Comparison of ENCODE assay signal across 8 cellular contexts in genomic region chr16:17529982-17530760, GRCh38. TPM values are rescaled to one million over a fixed set of nuclear protein-coding genes. Genes with fewer than 3 reads are reported as not detected.
DNase-seq lines count a peak whose midpoint lies in the region; ATAC-seq lines count a peak whose summit lies in the region.

No MANE protein-coding gene starts in this region.

- H3K27me3 Mint-ChIP-seq in activated CD8-positive, alpha-beta memory T cell treated with anti-CD3 and anti-CD28 coated beads, Interleukin-2, amount 10 ng/mL, durations not matched to agents 7 days and 5 days = no peaks in the 10 kb centered on the region
- no peaks in the 10 kb centered on the region for H3K27me3 Mint-ChIP-seq in stimulated activated naive CD8-positive, alpha-beta T cell treated with anti-CD3 and anti-CD28 coated beads, Interleukin-15, amount 100 ng/mL, for 72 hours

- H3K4me3 Mint-ChIP-seq in activated CD8-positive, alpha-beta memory T cell treated with anti-CD3 and anti-CD28 coated beads, Interleukin-2, amount 10 ng/mL, durations not matched to agents 7 days and 5 days = peak overlapping the region; percentile 80
- H3K4me3 Mint-ChIP-seq in stimulated activated naive CD8-positive, alpha-beta T cell treated with anti-CD3 and anti-CD28 coated beads, Interleukin-15, amount 100 ng/mL, for 72 hours = peak overlapping the region; percentile 83 to 84

- H3K9me3 Mint-ChIP-seq in activated CD8-positive, alpha-beta memory T cell treated with anti-CD3 and anti-CD28 coated beads, Interleukin-2, amount 10 ng/mL, durations not matched to agents 7 days and 5 days (ENCODE audit: low read depth) = no peaks in the 10 kb centered on the region
- no peaks in the 10 kb centered on the region for H3K9me3 Mint-ChIP-seq in stimulated activated naive CD8-positive, alpha-beta T cell treated with anti-CD3 and anti-CD28 coated beads, Interleukin-15, amount 100 ng/mL, for 72 hours

- H3K4me1 Mint-ChIP-seq in activated CD8-positive, alpha-beta memory T cell treated with anti-CD3 and anti-CD28 coated beads, Interleukin-2, amount 10 ng/mL, durations not matched to agents 7 days and 5 days = peaks cover 20% of the 10 kb centered on the region
- H3K4me1 Mint-ChIP-seq in stimulated activated naive CD8-positive, alpha-beta T cell treated with anti-CD3 and anti-CD28 coated beads, Interleukin-15, amount 100 ng/mL, for 72 hours = peaks cover 23% of the 10 kb centered on the region

- peak; percentile 97 for ATAC-seq in activated CD8-positive, alpha-beta memory T cell treated with anti-CD3 and anti-CD28 coated beads, Interleukin-2, amount 10 ng/mL, durations not matched to agents 7 days and 5 days
- ATAC-seq in HG03354 (IDR thresholded peaks at IDR 0.05; ENCODE audit: poor library complexity, severe bottlenecking, unreplicated experiment) = peak; percentile 90
- ATAC-seq in stimulated activated naive CD8-positive, alpha-beta T cell treated with anti-CD3 and anti-CD28 coated beads, Interleukin-15, amount 100 ng/mL, for 72 hours = peak; percentile 94

- H3K27ac Mint-ChIP-seq in activated CD8-positive, alpha-beta memory T cell treated with anti-CD3 and anti-CD28 coated beads, Interleukin-2, amount 10 ng/mL, durations not matched to agents 7 days and 5 days = peak overlapping the region; percentile 83
- H3K27ac Mint-ChIP-seq in stimulated activated naive CD8-positive, alpha-beta T cell treated with anti-CD3 and anti-CD28 coated beads, Interleukin-15, amount 100 ng/mL, for 72 hours = peak overlapping the region; percentile 72 to 74

- CTCF ChIA-PET in activated CD8-positive, alpha-beta memory T cell treated with anti-CD3 and anti-CD28 coated beads, Interleukin-2, amount 10 ng/mL, durations not matched to agents 7 days and 5 days (lab: Charles Lee) = interaction anchor here (0.8 to 1.7 kb wide), 3 partner anchors 37 to 501 kb away, joined by 3 to 6 read pairs (median 4); no protein-coding TSS in a partner anchor

- H3K36me3 Mint-ChIP-seq in activated CD8-positive, alpha-beta memory T cell treated with anti-CD3 and anti-CD28 coated beads, Interleukin-2, amount 10 ng/mL, durations not matched to agents 7 days and 5 days = peaks cover 4% of the 10 kb centered on the region

- peak; percentile 69 for DNase-seq in activated CD8-positive, alpha-beta memory T cell treated with anti-CD3 and anti-CD28 coated beads, Interleukin-2, amount 10 ng/mL, durations not matched to agents 7 days and 5 days
- DNase-seq in activated CD8-positive, alpha-beta memory T cell treated with anti-CD3 and anti-CD28 coated beads, Interleukin-2, amount 50 U/mL, for 48 hours = no peak
- DNase-seq in activated effector memory CD4-positive, alpha-beta T cell treated with Interleukin-2 at 50 U/mL for 16 hours = peak; percentile 16
- peak; percentile 10 to 39 for DNase-seq in stimulated activated naive CD8-positive, alpha-beta T cell treated with anti-CD3 and anti-CD28 coated beads, Interleukin-15, amount 100 ng/mL, for 72 hours
- DNase-seq in iPS-NIHi7 (ENCODE audit: extremely low spot score) (no peak), SIG-M5 (lab: John Stamatoyannopoulos, UW) (no peak), DMS53 treated with DMSO at 0.1 percent for 48 hours (lab: John Stamatoyannopoulos, UW; ENCODE audit: unreplicated experiment) (no peak)

RNA-seq across cellular contexts. Expression of gene XYLT1, which starts 59.4 kb away (rescaled TPM):
- total RNA-seq in activated CD8-positive, alpha-beta memory T cell treated with anti-CD3 and anti-CD28 coated beads, Interleukin-2, amount 10 ng/mL, durations not matched to agents 7 days and 5 days = 10 to 100 TPM; 35.7 to 40.9 TPM

Comparison
In these comparisons a context has a peak if more than half of its experiments do, and no peak if none do; other contexts are left out.
1. DNase-seq: peak in activated CD8-positive, alpha-beta memory T cell treated with anti-CD3 and anti-CD28 coated beads, Interleukin-2, amount 10 ng/mL, durations not matched to agents 7 days and 5 days (single experiment), activated effector memory CD4-positive, alpha-beta T cell treated with Interleukin-2 at 50 U/mL for 16 hours (single experiment) and stimulated activated naive CD8-positive, alpha-beta T cell treated with anti-CD3 and anti-CD28 coated beads, Interleukin-15, amount 100 ng/mL, for 72 hours (2 of 2); none in activated CD8-positive, alpha-beta memory T cell treated with anti-CD3 and anti-CD28 coated beads, Interleukin-2, amount 50 U/mL, for 48 hours (single experiment), iPS-NIHi7 (single experiment), SIG-M5 (single experiment) and DMS53 treated with DMSO at 0.1 percent for 48 hours (single experiment).
2. Peak in every context shown above with its lines, with median percentiles within 50 percentile points of each other: ATAC-seq.